Comparison of ENCODE assay signal across 1 cellular context in the genomic region with DNA sequence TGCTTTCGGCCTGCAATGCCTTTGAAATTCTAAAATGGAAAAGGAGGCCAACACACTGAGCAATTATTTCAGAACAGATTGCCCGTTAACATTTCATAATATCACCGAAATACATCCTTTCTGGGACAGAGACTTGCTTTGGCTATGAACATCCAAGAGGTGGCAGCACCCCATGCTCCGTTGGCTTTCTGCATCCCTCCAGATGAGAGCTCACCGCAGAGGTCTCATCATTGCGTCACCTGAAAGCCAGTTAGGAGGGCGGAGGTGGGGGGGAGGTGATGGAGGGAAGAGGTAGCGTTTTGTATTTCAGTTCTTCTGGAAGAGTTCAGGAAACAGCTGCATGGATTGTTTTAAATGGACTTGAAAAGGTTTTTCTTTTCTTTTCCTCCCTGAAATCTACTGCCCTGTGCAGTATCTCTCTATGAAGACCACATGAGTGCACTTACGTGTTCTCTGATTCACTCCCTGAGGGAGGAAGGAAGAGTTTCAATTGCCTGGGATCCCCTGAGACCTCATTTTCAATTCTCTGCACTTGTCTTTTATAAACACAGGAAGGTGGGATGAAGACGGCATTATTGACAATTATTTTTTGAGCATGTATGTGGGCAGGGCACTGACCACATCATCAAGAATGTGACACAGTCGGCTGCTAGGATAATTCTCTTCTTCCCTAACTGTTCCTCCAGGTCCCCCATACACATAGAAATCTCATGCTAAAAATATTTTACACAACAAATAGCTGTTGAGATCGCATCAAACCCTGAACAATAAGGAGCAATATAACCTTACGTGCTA.
TF ChIP-seq lines count a peak whose summit lies in the region.

No MANE protein-coding gene starts in this region.

TF ChIP-seq in HEK293, 187 proteins besides CTCF, POLR2A, EP300 and RAD21 (continued from another document and continues in another):
- TF ChIP-seq ZNF280D (tag by site-specific recombination; IDR thresholded peaks at IDR 0.05) (no peak), ZXDB (tag by site-specific recombination; IDR thresholded peaks at IDR 0.05) (no peak), ZNF16 (tag by site-specific recombination; IDR thresholded peaks at IDR 0.05; ENCODE audit: low read depth) (no peak), ZNF785 (tag by site-specific recombination; IDR thresholded peaks at IDR 0.05) (no peak), ZNF37A (tag by site-specific recombination; IDR thresholded peaks at IDR 0.05) (no peak), ZNF18 (tag by site-specific recombination; IDR thresholded peaks at IDR 0.05) (no peak), ZNF214 (tag by site-specific recombination; IDR thresholded peaks at IDR 0.05; ENCODE audit: borderline replicate concordance) (no peak), ZNF19 (tag by site-specific recombination; IDR thresholded peaks at IDR 0.05; ENCODE audit: low read depth) (no peak), ZNF610 (tag by site-specific recombination; IDR thresholded peaks at IDR 0.05; ENCODE audit: borderline replicate concordance) (no peak), ZNF239 (tag by site-specific recombination; IDR thresholded peaks at IDR 0.05) (no peak), ZBTB21 (tag by site-specific recombination; IDR thresholded peaks at IDR 0.05) (no peak), ZNF350 (tag by site-specific recombination; IDR thresholded peaks at IDR 0.05) (no peak), ZNF274 (IDR thresholded peaks at IDR 0.05; ENCODE audit: low read length) (no peak), ZNF274 (tag by site-specific recombination; IDR thresholded peaks at IDR 0.05; ENCODE audit: borderline replicate concordance) (no peak), ZEB2 (tag by site-specific recombination; IDR thresholded peaks at IDR 0.05) (peak; percentile 65), ZNF544 (tag by site-specific recombination; IDR thresholded peaks at IDR 0.05) (no peak), ZNF112 (tag by site-specific recombination; IDR thresholded peaks at IDR 0.05) (no peak), ZNF416 (tag by site-specific recombination; IDR thresholded peaks at IDR 0.05) (no peak), ZNF510 (tag by site-specific recombination; IDR thresholded peaks at IDR 0.05; ENCODE audit: insufficient replicate concordance) (no peak), ZNF692 (tag by site-specific recombination; IDR thresholded peaks at IDR 0.05) (0 out of 2 replicates have a peak, but pooled peaks have one; percentile 20), ZNF768 (tag by site-specific recombination; IDR thresholded peaks at IDR 0.05) (no peak), ZNF596 (tag by site-specific recombination; IDR thresholded peaks at IDR 0.05) (no peak), ZNF701 (tag by site-specific recombination; IDR thresholded peaks at IDR 0.05) (no peak), ZBTB10 (tag by site-specific recombination; IDR thresholded peaks at IDR 0.05) (no peak), ZNF449 (tag by site-specific recombination; IDR thresholded peaks at IDR 0.05) (no peak), ZNF354C (tag by site-specific recombination; IDR thresholded peaks at IDR 0.05; ENCODE audit: borderline replicate concordance, low read depth) (no peak), WT1 (tag by site-specific recombination; IDR thresholded peaks at IDR 0.05) (peak; percentile 56), ZNF341 (tag by site-specific recombination; IDR thresholded peaks at IDR 0.05; ENCODE audit: low read depth) (no peak), ZNF221 (tag by site-specific recombination; IDR thresholded peaks at IDR 0.05; ENCODE audit: borderline replicate concordance) (no peak), GFI1B (tag by site-specific recombination; IDR thresholded peaks at IDR 0.05) (no peak)
- TF ChIP-seq, protein P1, sequence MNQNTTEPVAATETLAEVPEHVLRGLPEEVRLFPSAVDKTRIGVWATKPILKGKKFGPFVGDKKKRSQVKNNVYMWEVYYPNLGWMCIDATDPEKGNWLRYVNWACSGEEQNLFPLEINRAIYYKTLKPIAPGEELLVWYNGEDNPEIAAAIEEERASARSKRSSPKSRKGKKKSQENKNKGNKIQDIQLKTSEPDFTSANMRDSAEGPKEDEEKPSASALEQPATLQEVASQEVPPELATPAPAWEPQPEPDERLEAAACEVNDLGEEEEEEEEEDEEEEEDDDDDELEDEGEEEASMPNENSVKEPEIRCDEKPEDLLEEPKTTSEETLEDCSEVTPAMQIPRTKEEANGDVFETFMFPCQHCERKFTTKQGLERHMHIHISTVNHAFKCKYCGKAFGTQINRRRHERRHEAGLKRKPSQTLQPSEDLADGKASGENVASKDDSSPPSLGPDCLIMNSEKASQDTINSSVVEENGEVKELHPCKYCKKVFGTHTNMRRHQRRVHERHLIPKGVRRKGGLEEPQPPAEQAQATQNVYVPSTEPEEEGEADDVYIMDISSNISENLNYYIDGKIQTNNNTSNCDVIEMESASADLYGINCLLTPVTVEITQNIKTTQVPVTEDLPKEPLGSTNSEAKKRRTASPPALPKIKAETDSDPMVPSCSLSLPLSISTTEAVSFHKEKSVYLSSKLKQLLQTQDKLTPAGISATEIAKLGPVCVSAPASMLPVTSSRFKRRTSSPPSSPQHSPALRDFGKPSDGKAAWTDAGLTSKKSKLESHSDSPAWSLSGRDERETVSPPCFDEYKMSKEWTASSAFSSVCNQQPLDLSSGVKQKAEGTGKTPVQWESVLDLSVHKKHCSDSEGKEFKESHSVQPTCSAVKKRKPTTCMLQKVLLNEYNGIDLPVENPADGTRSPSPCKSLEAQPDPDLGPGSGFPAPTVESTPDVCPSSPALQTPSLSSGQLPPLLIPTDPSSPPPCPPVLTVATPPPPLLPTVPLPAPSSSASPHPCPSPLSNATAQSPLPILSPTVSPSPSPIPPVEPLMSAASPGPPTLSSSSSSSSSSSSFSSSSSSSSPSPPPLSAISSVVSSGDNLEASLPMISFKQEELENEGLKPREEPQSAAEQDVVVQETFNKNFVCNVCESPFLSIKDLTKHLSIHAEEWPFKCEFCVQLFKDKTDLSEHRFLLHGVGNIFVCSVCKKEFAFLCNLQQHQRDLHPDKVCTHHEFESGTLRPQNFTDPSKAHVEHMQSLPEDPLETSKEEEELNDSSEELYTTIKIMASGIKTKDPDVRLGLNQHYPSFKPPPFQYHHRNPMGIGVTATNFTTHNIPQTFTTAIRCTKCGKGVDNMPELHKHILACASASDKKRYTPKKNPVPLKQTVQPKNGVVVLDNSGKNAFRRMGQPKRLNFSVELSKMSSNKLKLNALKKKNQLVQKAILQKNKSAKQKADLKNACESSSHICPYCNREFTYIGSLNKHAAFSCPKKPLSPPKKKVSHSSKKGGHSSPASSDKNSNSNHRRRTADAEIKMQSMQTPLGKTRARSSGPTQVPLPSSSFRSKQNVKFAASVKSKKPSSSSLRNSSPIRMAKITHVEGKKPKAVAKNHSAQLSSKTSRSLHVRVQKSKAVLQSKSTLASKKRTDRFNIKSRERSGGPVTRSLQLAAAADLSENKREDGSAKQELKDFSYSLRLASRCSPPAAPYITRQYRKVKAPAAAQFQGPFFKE (tag by site-specific recombination; IDR thresholded peaks at IDR 0.05; ENCODE audit: borderline replicate concordance): no peak
- TF ChIP-seq, protein P2, sequence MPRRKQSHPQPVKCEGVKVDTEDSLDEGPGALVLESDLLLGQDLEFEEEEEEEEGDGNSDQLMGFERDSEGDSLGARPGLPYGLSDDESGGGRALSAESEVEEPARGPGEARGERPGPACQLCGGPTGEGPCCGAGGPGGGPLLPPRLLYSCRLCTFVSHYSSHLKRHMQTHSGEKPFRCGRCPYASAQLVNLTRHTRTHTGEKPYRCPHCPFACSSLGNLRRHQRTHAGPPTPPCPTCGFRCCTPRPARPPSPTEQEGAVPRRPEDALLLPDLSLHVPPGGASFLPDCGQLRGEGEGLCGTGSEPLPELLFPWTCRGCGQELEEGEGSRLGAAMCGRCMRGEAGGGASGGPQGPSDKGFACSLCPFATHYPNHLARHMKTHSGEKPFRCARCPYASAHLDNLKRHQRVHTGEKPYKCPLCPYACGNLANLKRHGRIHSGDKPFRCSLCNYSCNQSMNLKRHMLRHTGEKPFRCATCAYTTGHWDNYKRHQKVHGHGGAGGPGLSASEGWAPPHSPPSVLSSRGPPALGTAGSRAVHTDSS (tag by site-specific recombination; IDR thresholded peaks at IDR 0.05): no peak
